In genomic region chr15:59762558-59762957, GRCh38 we compare ENCODE assay signal across 17 cellular contexts.
"Had no signal": no experiment of that assay in that cellular context is flagged by ENCODE, and none has a peak within 500 bp of the region (broad histone marks: within the 10 kb centered on the region; RNA-seq: fewer than 3 reads in every experiment).

No MANE protein-coding gene starts in this region.

- H3K36me3 Mint-ChIP-seq: activated naive CD4-positive, alpha-beta T cell treated with anti-CD3 and anti-CD28 coated beads, Interleukin-2, amount 50 U/mL, for 72 hours; naive B cell had no signal

- H3K27ac ChIP-seq: coronary artery, lower lobe of right lung, neutrophil, parathyroid adenoma, stomach, testis, upper lobe of right lung had no signal

- H3K27ac Mint-ChIP-seq: activated CD4-positive, alpha-beta T cell treated with anti-CD3 and anti-CD28 coated beads, Interleukin-2, amount 10 ng/mL, durations not matched to agents 7 days and 5 days; activated T-helper 2 cell treated with anti-CD3 and anti-CD28 coated beads, Interferon-gamma antibody, Interleukin-2, Interleukin-4, amounts not matched to agents 10 μg/mL and 5 μg/mL and 100 μg/mL, durations not matched to agents 14 hours and 24 hours and 36 hours had no signal

- DNase-seq: activated CD4-positive, alpha-beta T cell treated with anti-CD3 and anti-CD28 coated beads, Interleukin-2, amount 10 ng/mL, durations not matched to agents 7 days and 5 days; activated T-cell treated with anti-CD3 and anti-CD28 coated beads, Interleukin-2, amount 50 U/mL, for 1 hour; caudate nucleus; foreskin melanocyte; left colon; lower lobe of right lung; naive B cell; stimulated activated CD4-positive, alpha-beta T cell treated with anti-CD3 and anti-CD28 coated beads, Interleukin-12 subunit alpha, Interleukin-12 subunit beta, amount 100 ng/mL, for 4 hours; stimulated activated CD4-positive, alpha-beta T cell treated with anti-CD3 and anti-CD28 coated beads, Interleukin-2, amount 100 ng/mL, for 24 hours; stomach; testis; upper lobe of right lung had no signal

- H3K27me3 ChIP-seq: testis had no signal

- H3K9me3 ChIP-seq: lower lobe of right lung, neutrophil, stomach, testis, upper lobe of right lung had no signal

- H3K4me1 Mint-ChIP-seq: naive B cell had no signal

- H2AFZ ChIP-seq: parathyroid adenoma had no signal

- H3K9me3 Mint-ChIP-seq: activated naive CD4-positive, alpha-beta T cell treated with anti-CD3 and anti-CD28 coated beads, Interleukin-2, amount 50 U/mL, for 72 hours; activated T-helper 2 cell treated with anti-CD3 and anti-CD28 coated beads, Interferon-gamma antibody, Interleukin-2, Interleukin-4, amounts not matched to agents 10 μg/mL and 5 μg/mL and 100 μg/mL, durations not matched to agents 14 hours and 24 hours and 36 hours; naive B cell had no signal

- H3K79me2 ChIP-seq: parathyroid adenoma had no signal

- H3K4me1 ChIP-seq: lower lobe of right lung, parathyroid adenoma, stomach, testis, upper lobe of right lung had no signal

- H3K9ac ChIP-seq: parathyroid adenoma had no signal

- H3K4me3 Mint-ChIP-seq: activated CD4-positive, alpha-beta T cell treated with anti-CD3 and anti-CD28 coated beads, Interleukin-2, amount 10 ng/mL, durations not matched to agents 7 days and 5 days; naive B cell had no signal

- ATAC-seq: activated naive CD4-positive, alpha-beta T cell treated with anti-CD3 and anti-CD28 coated beads, Interleukin-2, amount 50 U/mL, for 72 hours; left colon; lower lobe of right lung; upper lobe of right lung had no signal
